Comparison of ENCODE assay signal across 8 cellular contexts in genomic region chr1:42846257-42847110, GRCh38. TPM values are rescaled to one million over a fixed set of nuclear protein-coding genes. Genes with fewer than 3 reads are reported as not detected.
A peak's percentile ranks its signal among the peaks of the same experiment; 100 is the strongest.
DNase-seq lines count a peak whose midpoint lies in the region; ATAC-seq, FAIRE-seq and TF ChIP-seq lines count a peak whose summit lies in the region.

A gene with protein sequence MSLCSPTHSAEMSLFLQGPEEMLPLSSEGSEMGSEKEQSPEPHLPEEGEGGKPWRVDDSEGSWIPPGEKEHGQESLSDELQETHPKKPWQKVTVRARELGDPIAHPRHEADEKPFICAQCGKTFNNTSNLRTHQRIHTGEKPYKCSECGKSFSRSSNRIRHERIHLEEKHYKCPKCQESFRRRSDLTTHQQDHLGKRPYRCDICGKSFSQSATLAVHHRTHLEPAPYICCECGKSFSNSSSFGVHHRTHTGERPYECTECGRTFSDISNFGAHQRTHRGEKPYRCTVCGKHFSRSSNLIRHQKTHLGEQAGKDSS (plus strand): TSS chr1:42846613. CDS start chr1:42849659, 3,046 bp downstream.

- no peaks in the 10 kb centered on the region for H3K27me3 ChIP-seq in left ventricle myocardium inferior (ENCODE audit: low read depth)

- peak within 1 kb of the TSS; percentile 92 for H3K27ac ChIP-seq in left ventricle myocardium inferior (replicated peaks)
- peak within 1 kb of the TSS; percentile 47 for H3K27ac ChIP-seq in urinary bladder (ENCODE audit: low read depth)

- peaks cover 13% of the 10 kb centered on the region for H3K9me3 Mint-ChIP-seq in progenitor cell of endocrine pancreas (ENCODE audit: low read depth)

- H3K27me3 Mint-ChIP-seq in progenitor cell of endocrine pancreas: no peaks in the 10 kb centered on the region

- DNase-seq in GM12892 (ENCODE audit: insufficient read length) (peak; percentile 88), NCI-H1436 (lab: John Stamatoyannopoulos, UW) (peak; percentile 92), T-helper 1 cell (peak; percentile 76 to 96 (median 84)), amniotic stem cell (lab: John Stamatoyannopoulos, UW) (peak; percentile 98), left ventricle myocardium inferior (peak; percentile 93), progenitor cell of endocrine pancreas (ENCODE audit: low spot score, unreplicated experiment) (peak; percentile 79)

- H3K4me3 ChIP-seq in left ventricle myocardium inferior (peak within 1 kb of the TSS; percentile 94), urinary bladder (ENCODE audit: low read depth, low read length) (peak within 1 kb of the TSS; percentile 75)

- H3K36me3 ChIP-seq in left ventricle myocardium inferior (peaks cover 34% of the 10 kb centered on the region), urinary bladder (ENCODE audit: insufficient read depth) (peaks cover 3% of the 10 kb centered on the region)

- intact Hi-C loops in left ventricle myocardium inferior (cut with micrococcal nuclease): loop anchor here (5.0 kb wide), 1 partner anchor 79 kb away; the partner anchor contains the start of genes C1orf50 and P3H1

- peak; percentile 81 for TF ChIP-seq POLR2A in GM12892 (IDR thresholded peaks at IDR 0.05; ENCODE audit: low read depth, low read length)

- ATAC-seq in HG02840 (IDR thresholded peaks at IDR 0.05; ENCODE audit: low FRiP score, unreplicated experiment): peak; percentile 89

- peaks cover 12% of the 10 kb centered on the region for H3K9me3 ChIP-seq in left ventricle myocardium inferior (replicated peaks)

- FAIRE-seq in GM12892 (lab: Jason Lieb, UNC): peak; percentile 95

- peak; percentile 60 for TF ChIP-seq CTCF in left ventricle myocardium inferior (IDR thresholded peaks at IDR 0.05; ENCODE audit: borderline replicate concordance)
- peak; percentile 49 for TF ChIP-seq CTCF in progenitor cell of endocrine pancreas (IDR thresholded peaks at IDR 0.05; ENCODE audit: unreplicated experiment)

- peak within 1 kb of the TSS; percentile 95 for H3K27ac Mint-ChIP-seq in progenitor cell of endocrine pancreas

- H3K4me3 Mint-ChIP-seq in progenitor cell of endocrine pancreas (ENCODE audit: low read depth): peak within 1 kb of the TSS; percentile 94

- peaks cover 34% of the 10 kb centered on the region for H3K4me1 ChIP-seq in left ventricle myocardium inferior
- peaks cover 2% of the 10 kb centered on the region for H3K4me1 ChIP-seq in urinary bladder (ENCODE audit: insufficient read depth)

- H3K36me3 Mint-ChIP-seq in progenitor cell of endocrine pancreas (ENCODE audit: insufficient read depth): peaks cover 25% of the 10 kb centered on the region

- WGBS in urinary bladder: under 1% methylated on average over 50 of the region's 50 CpGs

- peaks cover 13% of the 10 kb centered on the region for H3K4me1 Mint-ChIP-seq in progenitor cell of endocrine pancreas (ENCODE audit: low read depth)

RNA-seq across cellular contexts. Expression of the gene that starts here (rescaled TPM):
- 6.7 TPM for polyA plus RNA-seq in GM12892 (2012; ENCODE audit: missing spikeins)
- 8.9 TPM for total RNA-seq in left ventricle myocardium inferior
- total RNA-seq in progenitor cell of endocrine pancreas: 18.1 and 18.8 TPM in 2 replicates
- total RNA-seq in urinary bladder: 10.3 TPM
- polyA plus RNA-seq in urinary bladder: 12.0 TPM

Comparison
In these comparisons a context has a peak if more than half of its experiments do, and no peak if none do; other contexts are left out.
1. Peak in every context shown above with its lines: DNase-seq, ATAC-seq, H3K4me3 ChIP-seq and H3K27ac ChIP-seq.